In the genomic region with DNA sequence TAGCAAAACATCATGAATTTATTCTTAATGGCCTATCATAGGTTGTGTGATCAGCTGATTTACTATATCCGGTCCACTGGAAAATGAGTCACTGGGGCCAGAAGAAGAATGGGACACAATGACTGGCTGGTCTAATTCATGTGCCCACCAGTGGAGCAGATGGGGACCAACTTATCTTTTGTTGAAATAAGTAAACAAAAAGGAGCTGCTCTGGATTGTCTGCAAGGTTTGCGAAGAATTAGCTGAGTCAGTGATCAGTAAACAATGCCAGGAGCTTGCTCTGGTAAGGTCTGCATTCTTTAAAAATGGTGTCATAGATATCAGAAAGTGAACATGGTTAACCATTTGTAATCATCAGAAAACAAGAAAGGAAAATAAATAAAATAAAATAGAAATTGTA, we compare ENCODE assay signal across 7 cellular contexts.
DNase-seq lines count a peak whose midpoint lies in the region; ATAC-seq and TF ChIP-seq lines count a peak whose summit lies in the region.

No MANE protein-coding gene starts in this region.

- in situ Hi-C loops in Panc1 (cut with HindIII; ENCODE audit: low pct_unique_long_range_greater_than_20kb, low sequenced_read_pairs), result no loop called here

- no peak overlapping the region for H3K4me3 Mint-ChIP-seq in stimulated activated naive CD8-positive, alpha-beta T cell treated with anti-CD3 and anti-CD28 coated beads, Interleukin-15, amount 100 ng/mL, for 72 hours

- no peak for TF ChIP-seq POLR2A in testis (IDR thresholded peaks at IDR 0.05)

- TF ChIP-seq CTCF in HFF-Myc (IDR thresholded peaks at IDR 0.05; ENCODE audit: low read depth, low read length, missing control alignments) (no peak), Panc1 (IDR thresholded peaks at IDR 0.05) (no peak), fibroblast of mammary gland (conservative IDR thresholded peaks at IDR 0.05; ENCODE audit: control insufficient read depth, insufficient read depth, low read depth, low read length) (no peak), retinal pigment epithelial cell (conservative IDR thresholded peaks at IDR 0.05; ENCODE audit: low read depth, low read length) (no peak), testis (IDR thresholded peaks at IDR 0.05) (no peak)

- peak; percentile 27 for DNase-seq in HFF-Myc (ENCODE audit: extremely low read depth, low read depth)
- peak; percentile 36 for DNase-seq in Panc1 (ENCODE audit: low read depth, low spot score)
- DNase-seq in fibroblast of mammary gland (ENCODE audit: low read depth), result peak; percentile 22
- peak; percentile 50 for DNase-seq in retinal pigment epithelial cell (ENCODE audit: low read depth)
- no peak for DNase-seq in testis
- DNase-seq in stimulated activated naive CD8-positive, alpha-beta T cell treated with anti-CD3 and anti-CD28 coated beads, Interleukin-15, amount 100 ng/mL, for 72 hours, result no peak
- no peak for DNase-seq in activated CD4-positive, alpha-beta T cell treated with anti-CD3 and anti-CD28 coated beads for 48 hours

- H3K27me3 Mint-ChIP-seq in stimulated activated naive CD8-positive, alpha-beta T cell treated with anti-CD3 and anti-CD28 coated beads, Interleukin-15, amount 100 ng/mL, for 72 hours, result no peaks in the 10 kb centered on the region

- intact Hi-C loops in Panc1 (cut with micrococcal nuclease; ENCODE audit: unreplicated experiment), result no loop called here
- intact Hi-C loops in testis (cut with DNase I; ENCODE audit: low total_unique reads), result no loop called here

- no peaks in the 10 kb centered on the region for H3K4me1 Mint-ChIP-seq in stimulated activated naive CD8-positive, alpha-beta T cell treated with anti-CD3 and anti-CD28 coated beads, Interleukin-15, amount 100 ng/mL, for 72 hours

- WGBS in testis, 2 donors, result 56 to 79% methylated on average over 2 of the region's 2 CpGs

- CTCF ChIA-PET in Panc1 (lab: Charles Lee), result no interaction called here

- no peak overlapping the region for H3K27ac Mint-ChIP-seq in stimulated activated naive CD8-positive, alpha-beta T cell treated with anti-CD3 and anti-CD28 coated beads, Interleukin-15, amount 100 ng/mL, for 72 hours

- H3K4me3 ChIP-seq in HFF-Myc (replicated peaks; ENCODE audit: low read depth, low read length) (no peak overlapping the region), Panc1 (ENCODE audit: low read depth in 2 of 2, low read length in 2 of 2) (no peak overlapping the region), fibroblast of mammary gland (ENCODE audit: control insufficient read depth, low read depth, low read length) (no peak overlapping the region), retinal pigment epithelial cell (ENCODE audit: low read length) (no peak overlapping the region), testis (no peak overlapping the region)

- H3K4me1 ChIP-seq in Panc1 (ENCODE audit: control insufficient read depth, insufficient read depth, low read length) (no peaks in the 10 kb centered on the region), testis (no peaks in the 10 kb centered on the region)

- no peaks in the 10 kb centered on the region for H3K9me3 ChIP-seq in Panc1 (ENCODE audit: control insufficient read depth, insufficient read depth, low read depth, low read length)
- H3K9me3 ChIP-seq in testis, result no peaks in the 10 kb centered on the region

- POLR2A ChIA-PET in Panc1 (lab: Charles Lee), result no interaction called here

- ATAC-seq in Panc1, result peak; percentile 74
- no peak for ATAC-seq in stimulated activated naive CD8-positive, alpha-beta T cell treated with anti-CD3 and anti-CD28 coated beads, Interleukin-15, amount 100 ng/mL, for 72 hours

- H3K27ac ChIP-seq in Panc1 (ENCODE audit: low read length), result no peak overlapping the region
- no peak overlapping the region for H3K27ac ChIP-seq in testis

- H3K27me3 ChIP-seq in Panc1 (ENCODE audit: control insufficient read depth, insufficient read depth, low read length) (no peaks in the 10 kb centered on the region), testis (no peaks in the 10 kb centered on the region)

- H3K36me3 ChIP-seq in Panc1 (ENCODE audit: control insufficient read depth, insufficient read depth, low read length) (no peaks in the 10 kb centered on the region), testis (ENCODE audit: low read depth, missing control alignments) (no peaks in the 10 kb centered on the region)

- H3K9me3 Mint-ChIP-seq in stimulated activated naive CD8-positive, alpha-beta T cell treated with anti-CD3 and anti-CD28 coated beads, Interleukin-15, amount 100 ng/mL, for 72 hours, result no peaks in the 10 kb centered on the region

- no TSS peak for BruUV-seq in Panc1 (replicated peaks; lab: Mats Ljungman, UMichigan)

Comparison
In these comparisons a context has a peak if more than half of its experiments do, and no peak if none do; other contexts are left out.
1. DNase-seq: peak in HFF-Myc (single experiment), Panc1 (single experiment), fibroblast of mammary gland (single experiment) and retinal pigment epithelial cell (single experiment); none in testis (single experiment), stimulated activated naive CD8-positive, alpha-beta T cell treated with anti-CD3 and anti-CD28 coated beads, Interleukin-15, amount 100 ng/mL, for 72 hours (0 of 2) and activated CD4-positive, alpha-beta T cell treated with anti-CD3 and anti-CD28 coated beads for 48 hours (single experiment).